Comparison of ENCODE assay signal across 16 cellular contexts in genomic region chr2:129726271-129726670, GRCh38.
DNase-seq lines count a peak whose midpoint lies in the region; ATAC-seq and TF ChIP-seq lines count a peak whose summit lies in the region.
"Had no signal": no experiment of that assay in that cellular context is flagged by ENCODE, and none has a peak within 500 bp of the region (broad histone marks: within the 10 kb centered on the region; RNA-seq: fewer than 3 reads in every experiment).

No MANE protein-coding gene starts in this region.

- H2BK120ac ChIP-seq in trophoblast cell (ENCODE audit: insufficient read depth, low read length, poor library complexity): no peak overlapping the region

- H4K12ac ChIP-seq in trophoblast cell (ENCODE audit: low read depth, low read length): no peak overlapping the region

- no peak overlapping the region for H3K9ac ChIP-seq in trophoblast cell (ENCODE audit: low read length)

- H3K9me3 Mint-ChIP-seq in Caco-2 (ENCODE audit: unreplicated experiment): no peaks in the 10 kb centered on the region
- H3K9me3 Mint-ChIP-seq: H9 had no signal

- H3K4me3 ChIP-seq in Caco-2 (ENCODE audit: low read depth, low read length) (no peak overlapping the region), body of pancreas (no peak overlapping the region), trophoblast cell (ENCODE audit: low read depth, low read length) (no peak overlapping the region)

- H3K4me2 ChIP-seq in trophoblast cell (ENCODE audit: low read length): no peak overlapping the region

- DNase-seq in Caco-2 (peak; percentile 78 to 92), body of pancreas (peak in 3 of 4 donors; percentile 29 to 69 (median 48)), left colon (no peak), trophoblast cell (peak; percentile 84 to 86), SK-N-DZ (ENCODE audit: low spot score) (no peak), GM19238 (ENCODE audit: insufficient read length, low spot score) (no peak), anterior cingulate cortex (lab: John Stamatoyannopoulos, UW) (no peak)
- DNase-seq: 8988T; BE2C; C1 segment of cervical spinal cord; CD4-positive, CD25-positive, alpha-beta regulatory T cell; CD8-positive, alpha-beta memory T cell; COR-L47; GDM1; H9; IMR-90 had no signal

- H3K36me3 ChIP-seq in Caco-2 (ENCODE audit: control insufficient read depth, insufficient read depth, low read length) (no peaks in the 10 kb centered on the region), body of pancreas (replicated peaks in 1 of 2; ENCODE audit: insufficient read depth in 1 of 2, low read depth in 2 of 2) (no peaks in the 10 kb centered on the region), trophoblast cell (ENCODE audit: control insufficient read depth in 1 of 2, insufficient read depth in 2 of 2, low read length in 2 of 2) (no peaks in the 10 kb centered on the region)
- H3K36me3 ChIP-seq: BE2C had no signal

- H3K4me1 ChIP-seq in Caco-2 (peaks cover 37% of the 10 kb centered on the region), body of pancreas (peaks cover 7% of the 10 kb centered on the region), trophoblast cell (ENCODE audit: control insufficient read depth in 1 of 2, insufficient read depth in 2 of 2, low read length in 2 of 2) (peaks cover 4 to 9% of the 10 kb centered on the region in 2 experiments)
- H3K4me1 ChIP-seq: BE2C had no signal

- H2AK5ac ChIP-seq in trophoblast cell (ENCODE audit: low read length): no peak overlapping the region

- peaks cover 13% of the 10 kb centered on the region for H3K36me3 Mint-ChIP-seq in Caco-2 (ENCODE audit: insufficient read depth, unreplicated experiment)
- H3K36me3 Mint-ChIP-seq: CD4-positive, CD25-positive, alpha-beta regulatory T cell; CD8-positive, alpha-beta memory T cell had no signal

- POLR2A ChIA-PET in Caco-2 (lab: Charles Lee): no interaction called here

- no peak for TF ChIP-seq POLR2A in body of pancreas (IDR thresholded peaks at IDR 0.05)

- no peak overlapping the region for H2BK5ac ChIP-seq in trophoblast cell (ENCODE audit: low read depth, low read length, poor library complexity)

- no peak overlapping the region for H3K23ac ChIP-seq in trophoblast cell (ENCODE audit: low read length)

- WGBS in body of pancreas, 2 donors: 10% methylated on average over 5 of the region's 5 CpGs
- no CpG with 5 or more reads among the region's 5 CpGs for WGBS in trophoblast cell (ENCODE audit: extremely low coverage, insufficient coverage, insufficient read length)

- no peak overlapping the region for H4K91ac ChIP-seq in trophoblast cell (ENCODE audit: low read depth, low read length)

- H3K79me1 ChIP-seq in trophoblast cell (ENCODE audit: low read length): no peaks in the 10 kb centered on the region

- H3K18ac ChIP-seq in trophoblast cell (ENCODE audit: low read length): no peak overlapping the region

- H3K9me3 ChIP-seq in Caco-2: no peaks in the 10 kb centered on the region
- no peaks in the 10 kb centered on the region for H3K9me3 ChIP-seq in body of pancreas
- H3K9me3 ChIP-seq in trophoblast cell (ENCODE audit: insufficient read depth, low read depth, low read length): no peaks in the 10 kb centered on the region
- H3K9me3 ChIP-seq: BE2C had no signal

- H4K8ac ChIP-seq in trophoblast cell (ENCODE audit: low read depth, low read length): no peak overlapping the region

- no peak overlapping the region for H3K4me3 Mint-ChIP-seq in Caco-2 (ENCODE audit: unreplicated experiment)
- H3K4me3 Mint-ChIP-seq: CD4-positive, CD25-positive, alpha-beta regulatory T cell; CD8-positive, alpha-beta memory T cell; H9 had no signal

- no peak overlapping the region for H3K14ac ChIP-seq in trophoblast cell (ENCODE audit: low read length)

- no peak overlapping the region for H3K4ac ChIP-seq in trophoblast cell (ENCODE audit: low read depth, low read length)

- intact Hi-C loops in Caco-2 (cut with micrococcal nuclease; ENCODE audit: unreplicated experiment): no loop called here
- intact Hi-C loops in body of pancreas (cut with DNase I): no loop called here
- intact Hi-C loops in left colon (cut with DNase I, micrococcal nuclease): no loop called here

- TF ChIP-seq CTCF in Caco-2 (IDR thresholded peaks at IDR 0.05; ENCODE audit: insufficient read depth in 1 of 2, low read depth in 1 of 2, low read length in 1 of 2, severe bottlenecking in 1 of 2, unreplicated experiment in 1 of 2) (no peak), body of pancreas (IDR thresholded peaks at IDR 0.05) (no peak)

- H3K27me3 Mint-ChIP-seq in Caco-2 (ENCODE audit: insufficient read depth, unreplicated experiment): no peaks in the 10 kb centered on the region
- H3K27me3 Mint-ChIP-seq: CD4-positive, CD25-positive, alpha-beta regulatory T cell had no signal

- CTCF ChIA-PET in Caco-2 (lab: Charles Lee): interaction anchor here (1.2 kb wide), 1 partner anchor 18 kb away, joined by 5 read pairs; no protein-coding TSS in a partner anchor

- peaks cover 20% of the 10 kb centered on the region for H3K4me1 Mint-ChIP-seq in Caco-2 (ENCODE audit: low read depth, unreplicated experiment)
- H3K4me1 Mint-ChIP-seq: CD4-positive, CD25-positive, alpha-beta regulatory T cell; CD8-positive, alpha-beta memory T cell had no signal

- H3K27ac ChIP-seq in body of pancreas (no peak overlapping the region), trophoblast cell (ENCODE audit: low read depth, low read length) (no peak overlapping the region)

- H2AFZ ChIP-seq in trophoblast cell (ENCODE audit: insufficient read depth, low read length, poor library complexity): no peak overlapping the region

- peak; percentile 64 for ATAC-seq in body of pancreas
- peak; percentile 56 for ATAC-seq in left colon

- H3K79me2 ChIP-seq in trophoblast cell (ENCODE audit: control insufficient read depth, insufficient read depth, low read length, poor library complexity): no peaks in the 10 kb centered on the region

- H3K27ac Mint-ChIP-seq in Caco-2 (ENCODE audit: unreplicated experiment): peak overlapping the region; percentile 68
- H3K27ac Mint-ChIP-seq: CD4-positive, CD25-positive, alpha-beta regulatory T cell; CD8-positive, alpha-beta memory T cell; H9 had no signal

- H3K27me3 ChIP-seq in Caco-2 (replicated peaks; ENCODE audit: control insufficient read depth, insufficient read depth, low read length): no peaks in the 10 kb centered on the region
- no peaks in the 10 kb centered on the region for H3K27me3 ChIP-seq in body of pancreas
- H3K27me3 ChIP-seq in trophoblast cell (ENCODE audit: insufficient read depth, low read length): no peaks in the 10 kb centered on the region
- H3K27me3 ChIP-seq: BE2C had no signal

- H2BK12ac ChIP-seq in trophoblast cell (ENCODE audit: low read length): no peak overlapping the region

- BruUV-seq in Caco-2 (replicated peaks; lab: Mats Ljungman, UMichigan): no TSS peak

Comparison
In these comparisons a context has a peak if more than half of its experiments do, and no peak if none do; other contexts are left out.
1. DNase-seq: peak in Caco-2 (2 of 2), body of pancreas (3 of 4) and trophoblast cell (2 of 2); none in left colon (0 of 2), SK-N-DZ (single experiment), GM19238 (single experiment) and anterior cingulate cortex (0 of 58).